Comparison of ENCODE assay signal across 9 cellular contexts in genomic region chr12:101854747-101855146, GRCh38. TPM values are rescaled to one million over a fixed set of nuclear protein-coding genes. Genes with fewer than 3 reads are reported as not detected.
DNase-seq lines count a peak whose midpoint lies in the region; ATAC-seq and TF ChIP-seq lines count a peak whose summit lies in the region.
"Had no signal": no experiment of that assay in that cellular context is flagged by ENCODE, and none has a peak within 500 bp of the region (broad histone marks: within the 10 kb centered on the region; RNA-seq: fewer than 3 reads in every experiment).

No MANE protein-coding gene starts in this region.

- CTCF ChIA-PET in HEK293T (lab: Yijun Ruan, JAX) = interaction anchor here (0.6 to 1.4 kb wide), 3 partner anchors 15 to 166 kb away, joined by 3 to 5 read pairs (median 3); no protein-coding TSS in a partner anchor

- peak; percentile 50 for ATAC-seq in GM18508 (IDR thresholded peaks at IDR 0.05; ENCODE audit: insufficient read depth, unreplicated experiment)
- peak; percentile 42 for ATAC-seq in GM21526 (IDR thresholded peaks at IDR 0.05; ENCODE audit: low FRiP score, unreplicated experiment)
- ATAC-seq in HG03354 (IDR thresholded peaks at IDR 0.05; ENCODE audit: poor library complexity, severe bottlenecking, unreplicated experiment) = peak; percentile 64
- ATAC-seq in esophagus mucosa = peak; percentile 20

- DNase-seq in HEK293T (ENCODE audit: extremely low spot score) (no peak), NCI-H187 treated with DMSO at 0.1 percent for 48 hours (lab: John Stamatoyannopoulos, UW) (no peak), RKO (ENCODE audit: low spot score) (no peak)
- DNase-seq in stimulated activated CD4-positive, alpha-beta T cell treated with anti-CD3 and anti-CD28 coated beads, Interleukin-4, amount 100 ng/mL, for 4 hours = no peak
- DNase-seq: NCI-H2081 treated with DMSO at 0.1 percent for 48 hours had no signal

- POLR2A ChIA-PET in HEK293T (lab: Yijun Ruan, JAX) = interaction anchor here (1.4 kb wide), 1 partner anchor 21 kb away, joined by 3 read pairs; no protein-coding TSS in a partner anchor

TF ChIP-seq in HEK293T, 16 proteins besides CTCF, POLR2A, EP300 and RAD21:
- TF ChIP-seq SP1 (IDR thresholded peaks at IDR 0.05) (no peak), TARDBP (IDR thresholded peaks at IDR 0.05) (no peak), NFRKB (IDR thresholded peaks at IDR 0.05) (no peak), SUZ12 (IDR thresholded peaks at IDR 0.05) (no peak), PKNOX1 (IDR thresholded peaks at IDR 0.05) (no peak), BHLHE40 (IDR thresholded peaks at IDR 0.05; ENCODE audit: borderline replicate concordance) (no peak), ELF4 (IDR thresholded peaks at IDR 0.05) (no peak), LEF1 (IDR thresholded peaks at IDR 0.05; ENCODE audit: borderline replicate concordance) (no peak), FOXA1 (IDR thresholded peaks at IDR 0.05) (no peak), HDGF (IDR thresholded peaks at IDR 0.05; ENCODE audit: borderline replicate concordance) (no peak), ARNT (IDR thresholded peaks at IDR 0.05) (no peak), ZNF384 (IDR thresholded peaks at IDR 0.05) (no peak), FOXM1 (IDR thresholded peaks at IDR 0.05; ENCODE audit: borderline replicate concordance) (no peak), CTBP1 (IDR thresholded peaks at IDR 0.05; ENCODE audit: borderline replicate concordance) (no peak), L3MBTL2 (conservative IDR thresholded peaks at IDR 0.05) (no peak), FOXK2 (IDR thresholded peaks at IDR 0.05) (no peak)

RNA-seq across cellular contexts. Expression of gene DRAM1, which starts 22.6 kb away (rescaled TPM):
- total RNA-seq in esophagus mucosa = 3.0 TPM

RNA-seq across cellular contexts. Expression of gene GNPTAB, which starts 24.0 kb away (rescaled TPM):
- total RNA-seq in esophagus mucosa = 18.4 TPM
